ENCODE assay signal across 2 cellular contexts in genomic region chr2:99801304-99801909, GRCh38.
TF ChIP-seq lines count a peak whose summit lies in the region.

No MANE protein-coding gene starts in this region.

TF ChIP-seq in HepG2, 621 proteins besides CTCF, POLR2A, EP300 and RAD21:
- TF ChIP-seq GZF1 (CRISPR knock-in tag; IDR thresholded peaks at IDR 0.05) (no peak), SCMH1 (CRISPR knock-in tag; IDR thresholded peaks at IDR 0.05; ENCODE audit: borderline replicate concordance) (no peak), MYPOP (CRISPR knock-in tag; IDR thresholded peaks at IDR 0.05) (no peak), ONECUT2 (CRISPR knock-in tag; IDR thresholded peaks at IDR 0.05) (no peak), ZNF549 (CRISPR knock-in tag; IDR thresholded peaks at IDR 0.05) (no peak), ZNF766 (CRISPR knock-in tag; IDR thresholded peaks at IDR 0.05; ENCODE audit: borderline replicate concordance) (no peak), MED1 (CRISPR knock-in tag; IDR thresholded peaks at IDR 0.05) (no peak), ELK4 (CRISPR knock-in tag; IDR thresholded peaks at IDR 0.05; ENCODE audit: borderline replicate concordance) (no peak)

TF ChIP-seq in H1, 55 proteins besides CTCF, POLR2A, EP300 and RAD21:
- no peak for TF ChIP-seq SIRT6 (IDR thresholded peaks at IDR 0.05; ENCODE audit: low read length)
- TF ChIP-seq NANOG (IDR thresholded peaks at IDR 0.05; ENCODE audit: insufficient read depth, low read depth, low read length, poor library complexity, severe bottlenecking) = no peak
